Comparison of ENCODE assay signal across 8 cellular contexts in the genomic region with DNA sequence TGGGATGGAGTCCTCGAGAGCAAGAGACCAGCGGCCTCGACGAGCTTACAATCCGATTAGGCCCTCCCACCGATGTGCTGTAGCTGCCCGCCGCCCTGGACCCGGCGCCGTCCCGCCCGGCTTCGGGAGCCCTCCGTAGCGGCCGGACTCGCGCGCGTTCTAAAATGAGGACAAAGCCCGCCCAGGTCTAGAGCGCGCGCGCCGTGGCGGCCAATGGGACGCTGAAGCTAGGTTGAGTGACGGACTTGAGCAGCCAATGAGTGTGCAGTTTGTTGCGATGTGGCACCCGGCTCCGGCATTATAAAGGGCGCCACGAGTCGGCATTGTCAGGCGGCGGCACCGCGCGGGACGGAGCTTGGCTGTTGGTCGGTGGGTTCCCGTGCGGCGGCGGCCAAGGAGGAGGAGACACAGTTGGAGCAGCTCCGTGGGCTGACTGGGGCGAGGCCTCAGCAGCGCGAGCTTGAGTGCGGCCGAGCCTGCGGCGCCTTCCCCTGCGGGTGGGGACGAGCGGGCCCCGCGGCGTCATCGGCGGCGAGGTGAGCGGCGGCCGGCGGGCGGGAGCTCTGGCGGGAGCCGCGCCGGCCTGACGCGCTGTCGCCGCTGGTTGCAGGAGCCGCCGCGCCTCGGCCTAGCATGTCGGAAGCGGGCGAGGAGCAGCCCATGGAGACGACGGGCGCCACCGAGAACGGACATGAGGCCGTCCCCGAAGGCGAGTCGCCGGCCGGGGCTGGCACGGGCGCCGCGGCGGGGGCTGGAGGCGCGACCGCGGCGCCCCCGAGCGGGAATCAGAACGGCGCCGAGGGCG. TPM values are rescaled to one million over a fixed set of nuclear protein-coding genes. Genes with fewer than 3 reads are reported as not detected.
A peak's percentile ranks its signal among the peaks of the same experiment; 100 is the strongest.
DNase-seq lines count a peak whose midpoint lies in the region; ATAC-seq and TF ChIP-seq lines count a peak whose summit lies in the region.

A gene (plus strand): TSS at position 329 of the 805 bp plus-strand sequence. CDS start 305 bp downstream, at position 634.

- H3K36me3 ChIP-seq in ACC112 (ENCODE audit: insufficient read depth, low read length) (peaks cover 38% of the 10 kb centered on the region), WERI-Rb-1 (peaks cover 42% of the 10 kb centered on the region), mammary epithelial cell (ENCODE audit: insufficient read depth, low read length) (peaks cover 31% of the 10 kb centered on the region), smooth muscle cell (ENCODE audit: low read depth) (peaks cover 3% of the 10 kb centered on the region)

- intact Hi-C loops in mammary epithelial cell (cut with micrococcal nuclease) = no loop called here

- ATAC-seq in GM18870 (IDR thresholded peaks at IDR 0.05; ENCODE audit: unreplicated experiment) (peak; percentile 89), HG03135 (IDR thresholded peaks at IDR 0.05; ENCODE audit: unreplicated experiment) (peak; percentile 82)

- H3K4me2 ChIP-seq in mammary epithelial cell (ENCODE audit: insufficient read depth, low read depth, low read length) (peak within 1 kb of the TSS; percentile 97), smooth muscle cell (peak within 1 kb of the TSS; percentile 95)

- H3K4me3 ChIP-seq in ACC112 (ENCODE audit: low read depth, low read length) (peak within 1 kb of the TSS; percentile 97), WERI-Rb-1 (ENCODE audit: low read depth, low read length) (peak within 1 kb of the TSS; percentile 81), mammary epithelial cell (replicated peaks in 1 of 3; ENCODE audit: insufficient read depth in 1 of 3, low read depth in 2 of 3, low read length in 3 of 3) (peak within 1 kb of the TSS; percentile 63 to 87 (median 86)), smooth muscle cell (peak within 1 kb of the TSS; percentile 99)

- in situ Hi-C loops in mammary epithelial cell (cut with MboI; ENCODE audit: low sequenced_read_pairs in 2 of 2) = no loop called here

- H3K9ac ChIP-seq in mammary epithelial cell (ENCODE audit: insufficient read depth, low read length) = peak within 1 kb of the TSS; percentile 76
- H3K9ac ChIP-seq in smooth muscle cell (ENCODE audit: low read depth) = peak within 1 kb of the TSS; percentile 89

- H3K4me1 ChIP-seq in ACC112 (ENCODE audit: control insufficient read depth, insufficient read depth, low read length, unreplicated experiment) = peaks cover 28% of the 10 kb centered on the region
- H3K4me1 ChIP-seq in mammary epithelial cell (ENCODE audit: insufficient read depth, low read length) = peaks cover 42% of the 10 kb centered on the region
- peaks cover 11% of the 10 kb centered on the region for H3K4me1 ChIP-seq in smooth muscle cell (ENCODE audit: low read depth)

- H4K20me1 ChIP-seq in mammary epithelial cell (ENCODE audit: insufficient read depth, low read length) (peaks cover 20% of the 10 kb centered on the region), smooth muscle cell (ENCODE audit: low read depth) (peaks cover 43% of the 10 kb centered on the region)

- DNase-seq in NCI-H2196 treated with DMSO at 0.1 percent for 48 hours (lab: John Stamatoyannopoulos, UW; ENCODE audit: unreplicated experiment) (peak; percentile 71), WERI-Rb-1 (peak; percentile 89), mammary epithelial cell (peak; percentile 92), iPS-NIHi11 (ENCODE audit: low spot score) (peak; percentile 99), smooth muscle cell (lab: John Stamatoyannopoulos, UW; ENCODE audit: unreplicated experiment) (peak; percentile 93)

- peak within 1 kb of the TSS; percentile 69 for H2AFZ ChIP-seq in ACC112 (ENCODE audit: low read length, unreplicated experiment)
- peak within 1 kb of the TSS; percentile 83 for H2AFZ ChIP-seq in mammary epithelial cell (ENCODE audit: low read depth, low read length)
- peak within 1 kb of the TSS; percentile 28 for H2AFZ ChIP-seq in smooth muscle cell (ENCODE audit: low read depth)

- H3K27me3 ChIP-seq in ACC112 (ENCODE audit: insufficient read depth, low read length) = no peaks in the 10 kb centered on the region
- no peaks in the 10 kb centered on the region for H3K27me3 ChIP-seq in WERI-Rb-1 (ENCODE audit: insufficient read depth, low read depth, severe bottlenecking)
- no peaks in the 10 kb centered on the region for H3K27me3 ChIP-seq in mammary epithelial cell (ENCODE audit: insufficient read depth, low read length)
- no peaks in the 10 kb centered on the region for H3K27me3 ChIP-seq in smooth muscle cell (ENCODE audit: low read depth)

- no peak for TF ChIP-seq CTCF in WERI-Rb-1 (IDR thresholded peaks at IDR 0.05; ENCODE audit: low read depth, low read length)
- TF ChIP-seq CTCF in mammary epithelial cell (conservative IDR thresholded peaks at IDR 0.05 in 1 of 2, IDR thresholded peaks at IDR 0.05 in 1 of 2; ENCODE audit: extremely low read depth in 1 of 2, insufficient read depth in 1 of 2, low read depth in 1 of 2, low read length in 2 of 2) = no peak
- no peak for TF ChIP-seq CTCF in smooth muscle cell (IDR thresholded peaks at IDR 0.05; ENCODE audit: borderline replicate concordance, insufficient read depth, poor library complexity, severe bottlenecking)

- dilution Hi-C loops in mammary epithelial cell (cut with HindIII; ENCODE audit: low sequenced_read_pairs) = no loop called here

- WGBS in mammary epithelial cell (ENCODE audit: low coverage, missing lambda C conversion rate) = 0% methylated on average over 60 of the region's 111 CpGs
- WGBS in smooth muscle cell (ENCODE audit: low lambda C conversion rate) = under 1% methylated on average over 105 of the region's 111 CpGs

- H3K27ac ChIP-seq in ACC112 (ENCODE audit: low read depth, low read length) (peak within 1 kb of the TSS; percentile 77), WERI-Rb-1 (peak within 1 kb of the TSS; percentile 91), mammary epithelial cell (ENCODE audit: insufficient read depth, low read depth, low read length) (peak within 1 kb of the TSS; percentile 69), smooth muscle cell (ENCODE audit: low read depth) (peak within 1 kb of the TSS; percentile 82)

- H3K9me3 ChIP-seq in WERI-Rb-1 (ENCODE audit: severe bottlenecking) (no peaks in the 10 kb centered on the region), mammary epithelial cell (replicated peaks; ENCODE audit: insufficient read depth, low read length) (no peaks in the 10 kb centered on the region), smooth muscle cell (replicated peaks; ENCODE audit: low read depth) (no peaks in the 10 kb centered on the region)

- CTCF ChIA-PET in mammary epithelial cell (lab: Charles Lee; ENCODE audit: low non-redundant PET) = no interaction called here

- H3F3A ChIP-seq in smooth muscle cell (ENCODE audit: low read depth) = peaks cover 25% of the 10 kb centered on the region

- BruUV-seq in mammary epithelial cell (replicated peaks; lab: Mats Ljungman, UMichigan) = TSS peak; percentile 66

- peaks cover 50% of the 10 kb centered on the region for H3K79me2 ChIP-seq in ACC112 (ENCODE audit: control insufficient read depth, insufficient read depth, low read length, unreplicated experiment)
- peaks cover 55% of the 10 kb centered on the region for H3K79me2 ChIP-seq in mammary epithelial cell (ENCODE audit: insufficient read depth, low read length)
- H3K79me2 ChIP-seq in smooth muscle cell (ENCODE audit: low read depth) = peaks cover 50% of the 10 kb centered on the region

RNA-seq across cellular contexts. Expression of the gene that starts here (rescaled TPM):
- total RNA-seq in mammary epithelial cell (100 to 1,000 TPM in 1 of 2 donors, 10 to 100 TPM in 1; 68.8 to 243 TPM), smooth muscle cell (79.3 and 83.0 TPM in 2 replicates)
- polyA plus RNA-seq in mammary epithelial cell (158 TPM), smooth muscle cell (169 and 170 TPM in 2 replicates)
- polyA minus RNA-seq in mammary epithelial cell = 162 TPM

Comparison
In these comparisons a context has a peak if more than half of its experiments do, and no peak if none do; other contexts are left out.
1. Peak in every context shown above with its lines: DNase-seq, ATAC-seq, H3K4me3 ChIP-seq and H3K27ac ChIP-seq.
2. H2AFZ ChIP-seq: peak in every context shown above with its lines; median percentile 83 in mammary epithelial cell; 69 in ACC112; 28 in smooth muscle cell.